18 cellular contexts compared by ENCODE assay signal in the genomic region with DNA sequence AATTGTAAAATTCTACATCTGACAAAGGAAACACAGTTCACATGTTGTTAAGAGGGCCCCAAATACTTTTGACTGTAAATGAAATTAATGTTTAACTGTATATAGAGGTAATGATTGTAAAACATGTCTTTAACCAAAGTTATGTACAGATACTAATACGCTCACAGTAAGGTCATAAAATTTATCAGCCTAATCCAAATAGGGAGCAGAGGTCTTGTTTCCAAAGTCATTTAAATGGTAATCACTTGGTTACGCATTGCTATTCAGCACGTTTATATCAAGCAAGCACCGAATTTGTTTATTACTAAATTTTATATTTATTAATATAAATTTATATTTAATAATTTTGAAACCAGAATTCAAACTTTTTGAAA. TPM values are rescaled to one million over a fixed set of nuclear protein-coding genes. Genes with fewer than 3 reads are reported as not detected.
DNase-seq lines count a peak whose midpoint lies in the region; ATAC-seq, FAIRE-seq and TF ChIP-seq lines count a peak whose summit lies in the region.
"Had no signal": no experiment of that assay in that cellular context is flagged by ENCODE, and none has a peak within 500 bp of the region (broad histone marks: within the 10 kb centered on the region; RNA-seq: fewer than 3 reads in every experiment).

No MANE protein-coding gene starts in this region.

- H2AFZ ChIP-seq in neuron (ENCODE audit: low read depth, low read length) (no peak overlapping the region), SK-N-SH (ENCODE audit: low read depth) (no peak overlapping the region)
- H2AFZ ChIP-seq: PC-9 had no signal

- TF ChIP-seq EP300 in upper lobe of left lung (IDR thresholded peaks at IDR 0.05) (no peak), SK-N-SH (IDR thresholded peaks at IDR 0.05; ENCODE audit: borderline replicate concordance in 1 of 2, low read depth in 1 of 2, low read length in 1 of 2) (no peak)

- WGBS in upper lobe of left lung, 2 donors = 76 to 82% methylated on average over 4 of the region's 4 CpGs
- 35% methylated on average over 4 of the region's 4 CpGs for WGBS in SK-N-SH (ENCODE audit: low lambda C conversion rate)

- no peaks in the 10 kb centered on the region for H3F3A ChIP-seq in SK-N-SH (replicated peaks; ENCODE audit: insufficient read depth)

- no peak for TF ChIP-seq POLR2A in H54 (IDR thresholded peaks at IDR 0.05; ENCODE audit: low read depth, low read length)
- TF ChIP-seq POLR2A in upper lobe of left lung (IDR thresholded peaks at IDR 0.05) = no peak

- no peak overlapping the region for H3K9ac ChIP-seq in SK-N-SH

- peaks cover 10% of the 10 kb centered on the region for H3K4me1 ChIP-seq in neuron (ENCODE audit: insufficient read depth, low read length)
- H3K4me1 ChIP-seq in upper lobe of left lung = peaks cover 4 to 14% (median 11%) of the 10 kb centered on the region in 4 donors
- peaks cover 0 to 8% of the 10 kb centered on the region in 2 experiments; a peak in 2 of 4 replicates for H3K4me1 ChIP-seq in SK-N-SH (ENCODE audit: control insufficient read depth in 1 of 2, insufficient read depth in 2 of 2, low read depth in 1 of 2, low read length in 1 of 2)

- POLR2A ChIA-PET in SK-N-SH (lab: Yijun Ruan, JAX) = interaction anchor here (0.6 kb wide), 1 partner anchor 218 kb away, joined by 3 read pairs; no protein-coding TSS in a partner anchor

- H3K36me3 ChIP-seq in WERI-Rb-1 (peaks cover 3% of the 10 kb centered on the region; the same call in 1 of the 2 replicates), neuron (ENCODE audit: insufficient read depth, low read length) (no peaks in the 10 kb centered on the region), upper lobe of left lung (no peaks in the 10 kb centered on the region), SK-N-SH (replicated peaks in 1 of 2; ENCODE audit: control insufficient read depth in 1 of 2, insufficient read depth in 2 of 2, low read length in 1 of 2) (no peaks in the 10 kb centered on the region)
- H3K36me3 ChIP-seq: cardiac muscle cell, esophagus muscularis mucosa, gastroesophageal sphincter had no signal

- CTCF ChIA-PET in SK-N-SH (lab: Yijun Ruan, JAX) = interaction anchor here (0.7 to 2.3 kb wide), 6 partner anchors 207 to 654 kb away, joined by 3 to 18 read pairs (median 5); no protein-coding TSS in a partner anchor

- no peak overlapping the region for H3K4me2 ChIP-seq in SK-N-SH
- H3K4me2 ChIP-seq: PC-9 had no signal

- H3K9me2 ChIP-seq in SK-N-SH = no peaks in the 10 kb centered on the region

- ATAC-seq in upper lobe of left lung (ENCODE audit: low FRiP score in 2 of 2) = no peak
- ATAC-seq: gastroesophageal sphincter; stimulated activated naive CD8-positive, alpha-beta T cell treated with anti-CD3 and anti-CD28 coated beads, Interleukin-15, amount 100 ng/mL, for 72 hours had no signal

- no peaks in the 10 kb centered on the region for H3K9me3 ChIP-seq in WERI-Rb-1 (ENCODE audit: severe bottlenecking)
- H3K9me3 ChIP-seq in neuron (ENCODE audit: low read length) = no peaks in the 10 kb centered on the region
- no peaks in the 10 kb centered on the region for H3K9me3 ChIP-seq in upper lobe of left lung
- no peaks in the 10 kb centered on the region for H3K9me3 ChIP-seq in SK-N-SH
- H3K9me3 ChIP-seq: esophagus muscularis mucosa, gastroesophageal sphincter had no signal

- TF ChIP-seq RAD21 in SK-N-SH (IDR thresholded peaks at IDR 0.05; ENCODE audit: low read length) = no peak

- TF ChIP-seq CTCF in WERI-Rb-1 (IDR thresholded peaks at IDR 0.05; ENCODE audit: low read depth, low read length) = no peak
- no peak for TF ChIP-seq CTCF in epithelial cell of proximal tubule (conservative IDR thresholded peaks at IDR 0.05; ENCODE audit: low read depth, low read length)
- no peak for TF ChIP-seq CTCF in upper lobe of left lung (IDR thresholded peaks at IDR 0.05)
- no peak for TF ChIP-seq CTCF in SK-N-SH (IDR thresholded peaks at IDR 0.05)

- H3K27me3 ChIP-seq in WERI-Rb-1 (ENCODE audit: insufficient read depth, low read depth, severe bottlenecking) (no peaks in the 10 kb centered on the region), neuron (ENCODE audit: insufficient read depth, low read length) (no peaks in the 10 kb centered on the region), upper lobe of left lung (peaks cover 0 to 14% (median 6%) of the 10 kb centered on the region in 4 donors), SK-N-SH (ENCODE audit: insufficient read depth) (peaks cover 18% of the 10 kb centered on the region)

- no peaks in the 10 kb centered on the region for H3K79me2 ChIP-seq in SK-N-SH (ENCODE audit: insufficient read depth)

- H4K20me1 ChIP-seq in SK-N-SH (ENCODE audit: insufficient read depth) = no peaks in the 10 kb centered on the region

- H3K4me3 ChIP-seq in WERI-Rb-1 (ENCODE audit: low read depth, low read length) (peak overlapping the region; percentile 70), epithelial cell of proximal tubule (ENCODE audit: low read depth, low read length) (peak overlapping the region; percentile 62), neuron (ENCODE audit: low read length) (peak overlapping the region; percentile 89), upper lobe of left lung (no peak overlapping the region), SK-N-SH (ENCODE audit: low read depth in 2 of 2, low read length in 1 of 2) (peak overlapping the region in 1 of 2 experiments; percentile 61; a peak in 2 of 4 replicates)
- H3K4me3 ChIP-seq: PC-9 had no signal

- DNase-seq in H54 (ENCODE audit: insufficient read length, low spot score) (no peak), WERI-Rb-1 (no peak), epithelial cell of proximal tubule (ENCODE audit: low read depth) (no peak), upper lobe of left lung (no peak), SK-N-SH (no peak), MV-4-11 (lab: John Stamatoyannopoulos, UW) (no peak)
- DNase-seq: activated CD4-positive, alpha-beta T cell treated with anti-CD3 and anti-CD28 coated beads, Interleukin-2, amount 50 U/mL, for 4 hours; activated effector memory CD4-positive, alpha-beta T cell treated with anti-CD3 and anti-CD28 coated beads, Interleukin-2, amount 50 U/mL, for 16 hours; PC-9; SIG-M5; stimulated activated CD4-positive, alpha-beta T cell treated with anti-CD3 and anti-CD28 coated beads, Interleukin-4, amount 100 ng/mL, for 4 hours; stimulated activated naive CD8-positive, alpha-beta T cell treated with anti-CD3 and anti-CD28 coated beads, Interleukin-15, amount 100 ng/mL, for 72 hours; T-helper 1 cell had no signal

- H3K27ac ChIP-seq in WERI-Rb-1 (peak overlapping the region; percentile 95), upper lobe of left lung (no peak overlapping the region), SK-N-SH (ENCODE audit: low read depth in 2 of 2, low read length in 1 of 2) (peak overlapping the region in 1 of 2 experiments; percentile 97; a peak in 2 of 4 replicates)
- H3K27ac ChIP-seq: cardiac muscle cell, esophagus muscularis mucosa, gastroesophageal sphincter, PC-9 had no signal

- peak; percentile 30 for FAIRE-seq in H54 (lab: Jason Lieb, UNC)

TF ChIP-seq in SK-N-SH, 30 proteins besides CTCF, POLR2A, EP300 and RAD21 (continues in another document):
- TF ChIP-seq JUND (IDR thresholded peaks at IDR 0.05) = no peak
- TF ChIP-seq, protein P1, sequence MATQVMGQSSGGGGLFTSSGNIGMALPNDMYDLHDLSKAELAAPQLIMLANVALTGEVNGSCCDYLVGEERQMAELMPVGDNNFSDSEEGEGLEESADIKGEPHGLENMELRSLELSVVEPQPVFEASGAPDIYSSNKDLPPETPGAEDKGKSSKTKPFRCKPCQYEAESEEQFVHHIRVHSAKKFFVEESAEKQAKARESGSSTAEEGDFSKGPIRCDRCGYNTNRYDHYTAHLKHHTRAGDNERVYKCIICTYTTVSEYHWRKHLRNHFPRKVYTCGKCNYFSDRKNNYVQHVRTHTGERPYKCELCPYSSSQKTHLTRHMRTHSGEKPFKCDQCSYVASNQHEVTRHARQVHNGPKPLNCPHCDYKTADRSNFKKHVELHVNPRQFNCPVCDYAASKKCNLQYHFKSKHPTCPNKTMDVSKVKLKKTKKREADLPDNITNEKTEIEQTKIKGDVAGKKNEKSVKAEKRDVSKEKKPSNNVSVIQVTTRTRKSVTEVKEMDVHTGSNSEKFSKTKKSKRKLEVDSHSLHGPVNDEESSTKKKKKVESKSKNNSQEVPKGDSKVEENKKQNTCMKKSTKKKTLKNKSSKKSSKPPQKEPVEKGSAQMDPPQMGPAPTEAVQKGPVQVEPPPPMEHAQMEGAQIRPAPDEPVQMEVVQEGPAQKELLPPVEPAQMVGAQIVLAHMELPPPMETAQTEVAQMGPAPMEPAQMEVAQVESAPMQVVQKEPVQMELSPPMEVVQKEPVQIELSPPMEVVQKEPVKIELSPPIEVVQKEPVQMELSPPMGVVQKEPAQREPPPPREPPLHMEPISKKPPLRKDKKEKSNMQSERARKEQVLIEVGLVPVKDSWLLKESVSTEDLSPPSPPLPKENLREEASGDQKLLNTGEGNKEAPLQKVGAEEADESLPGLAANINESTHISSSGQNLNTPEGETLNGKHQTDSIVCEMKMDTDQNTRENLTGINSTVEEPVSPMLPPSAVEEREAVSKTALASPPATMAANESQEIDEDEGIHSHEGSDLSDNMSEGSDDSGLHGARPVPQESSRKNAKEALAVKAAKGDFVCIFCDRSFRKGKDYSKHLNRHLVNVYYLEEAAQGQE (IDR thresholded peaks at IDR 0.05; ENCODE audit: low read depth, low read length) = no peak
- no peak for TF ChIP-seq FOXM1 (IDR thresholded peaks at IDR 0.05; ENCODE audit: low read depth)
- TF ChIP-seq MAX (IDR thresholded peaks at IDR 0.05; ENCODE audit: low read depth) = no peak
- TF ChIP-seq GABPA (IDR thresholded peaks at IDR 0.05; ENCODE audit: low read depth) = no peak
- TF ChIP-seq FOSL2 (IDR thresholded peaks at IDR 0.05; ENCODE audit: borderline replicate concordance, low read depth) = no peak
- no peak for TF ChIP-seq NFIC (IDR thresholded peaks at IDR 0.05; ENCODE audit: borderline replicate concordance)
- TF ChIP-seq RCOR1 (IDR thresholded peaks at IDR 0.05; ENCODE audit: low read length) = no peak
- no peak for TF ChIP-seq SIN3A (IDR thresholded peaks at IDR 0.05; ENCODE audit: borderline replicate concordance, low read depth, low read length)
- TF ChIP-seq FOXJ3 (CRISPR knock-in tag; IDR thresholded peaks at IDR 0.05) = no peak
- TF ChIP-seq TAF1 (IDR thresholded peaks at IDR 0.05; ENCODE audit: borderline replicate concordance, low read depth, low read length) = no peak
- TF ChIP-seq MEF2A (IDR thresholded peaks at IDR 0.05; ENCODE audit: borderline replicate concordance, low read depth) = no peak
- TF ChIP-seq GATA2 (CRISPR knock-in tag; IDR thresholded peaks at IDR 0.05) = no peak
- no peak for TF ChIP-seq CHD2 (IDR thresholded peaks at IDR 0.05; ENCODE audit: low read length, partially characterized antibody)

RNA-seq across cellular contexts. Expression of gene PHYHIPL, which starts 1.4 kb away (rescaled TPM):
- total RNA-seq in epithelial cell of proximal tubule (0.23 TPM in 1 of 2 replicates, not detected in the other), upper lobe of left lung (under 1 TPM in 2 of 6 donors, not detected in 4; 0.06 to 0.30 TPM)
- 0.44 and 1.6 TPM in 2 replicates for polyA plus RNA-seq in SK-N-SH (2012; rRNA removed)
- polyA plus RNA-seq in SK-N-SH (2012; cell fraction: cytosol; rRNA removed) = 3.0 and 3.8 TPM in 2 replicates
- 0.33 and 0.55 TPM in 2 replicates for polyA plus RNA-seq in SK-N-SH (2012; cell fraction: nucleus; rRNA removed)
- total RNA-seq: cardiac muscle cell, PC-9, pulmonary artery endothelial cell had no signal

Comparison
In these comparisons a context has a peak if more than half of its experiments do, and no peak if none do; other contexts are left out.
1. H3K4me3 ChIP-seq: peak in WERI-Rb-1 (single experiment), epithelial cell of proximal tubule (single experiment) and neuron (single experiment); none in upper lobe of left lung (0 of 4).